1 cellular context compared by ENCODE assay signal in the genomic region with DNA sequence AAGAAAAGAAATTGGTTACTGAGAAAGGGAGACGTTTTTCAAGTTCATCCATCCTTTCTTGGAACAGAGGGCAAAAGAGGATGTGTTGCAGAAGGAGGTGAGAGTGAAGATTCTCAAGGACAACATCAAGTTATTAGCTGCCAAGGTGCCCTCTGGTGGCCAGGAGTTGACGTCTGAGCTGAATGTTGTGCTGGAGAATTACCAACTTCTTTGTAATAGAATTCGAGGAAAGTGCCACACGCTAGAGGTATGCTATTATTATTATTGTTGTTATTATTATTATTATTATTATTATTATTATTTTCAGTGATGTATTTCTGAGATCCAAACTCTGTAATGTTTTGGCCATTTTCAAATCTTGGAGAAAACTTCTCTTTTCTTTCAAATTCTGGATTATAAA.
A peak's percentile ranks its signal among the peaks of the same experiment; 100 is the strongest.
TF ChIP-seq lines count a peak whose summit lies in the region.

No MANE protein-coding gene starts in this region.

TF ChIP-seq in K562, 482 proteins besides CTCF, POLR2A, EP300 and RAD21 (continued from another document):
- TF ChIP-seq, protein P1, sequence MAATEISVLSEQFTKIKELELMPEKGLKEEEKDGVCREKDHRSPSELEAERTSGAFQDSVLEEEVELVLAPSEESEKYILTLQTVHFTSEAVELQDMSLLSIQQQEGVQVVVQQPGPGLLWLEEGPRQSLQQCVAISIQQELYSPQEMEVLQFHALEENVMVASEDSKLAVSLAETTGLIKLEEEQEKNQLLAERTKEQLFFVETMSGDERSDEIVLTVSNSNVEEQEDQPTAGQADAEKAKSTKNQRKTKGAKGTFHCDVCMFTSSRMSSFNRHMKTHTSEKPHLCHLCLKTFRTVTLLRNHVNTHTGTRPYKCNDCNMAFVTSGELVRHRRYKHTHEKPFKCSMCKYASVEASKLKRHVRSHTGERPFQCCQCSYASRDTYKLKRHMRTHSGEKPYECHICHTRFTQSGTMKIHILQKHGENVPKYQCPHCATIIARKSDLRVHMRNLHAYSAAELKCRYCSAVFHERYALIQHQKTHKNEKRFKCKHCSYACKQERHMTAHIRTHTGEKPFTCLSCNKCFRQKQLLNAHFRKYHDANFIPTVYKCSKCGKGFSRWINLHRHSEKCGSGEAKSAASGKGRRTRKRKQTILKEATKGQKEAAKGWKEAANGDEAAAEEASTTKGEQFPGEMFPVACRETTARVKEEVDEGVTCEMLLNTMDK (IDR thresholded peaks at IDR 0.05; ENCODE audit: borderline replicate concordance, insufficient read depth, low read depth, low read length, poor library complexity, severe bottlenecking) = peak; percentile 21
- TF ChIP-seq SMC3 (conservative IDR thresholded peaks at IDR 0.05; ENCODE audit: insufficient read depth, low read depth, low read length) (peak; percentile 54), SAFB2 (IDR thresholded peaks at IDR 0.05; ENCODE audit: borderline replicate concordance, low read depth, low read length, severe bottlenecking) (no peak), CREBBP (IDR thresholded peaks at IDR 0.05; ENCODE audit: low read depth, low read length) (no peak), BCOR (IDR thresholded peaks at IDR 0.05) (no peak)
- TF ChIP-seq, protein P2, sequence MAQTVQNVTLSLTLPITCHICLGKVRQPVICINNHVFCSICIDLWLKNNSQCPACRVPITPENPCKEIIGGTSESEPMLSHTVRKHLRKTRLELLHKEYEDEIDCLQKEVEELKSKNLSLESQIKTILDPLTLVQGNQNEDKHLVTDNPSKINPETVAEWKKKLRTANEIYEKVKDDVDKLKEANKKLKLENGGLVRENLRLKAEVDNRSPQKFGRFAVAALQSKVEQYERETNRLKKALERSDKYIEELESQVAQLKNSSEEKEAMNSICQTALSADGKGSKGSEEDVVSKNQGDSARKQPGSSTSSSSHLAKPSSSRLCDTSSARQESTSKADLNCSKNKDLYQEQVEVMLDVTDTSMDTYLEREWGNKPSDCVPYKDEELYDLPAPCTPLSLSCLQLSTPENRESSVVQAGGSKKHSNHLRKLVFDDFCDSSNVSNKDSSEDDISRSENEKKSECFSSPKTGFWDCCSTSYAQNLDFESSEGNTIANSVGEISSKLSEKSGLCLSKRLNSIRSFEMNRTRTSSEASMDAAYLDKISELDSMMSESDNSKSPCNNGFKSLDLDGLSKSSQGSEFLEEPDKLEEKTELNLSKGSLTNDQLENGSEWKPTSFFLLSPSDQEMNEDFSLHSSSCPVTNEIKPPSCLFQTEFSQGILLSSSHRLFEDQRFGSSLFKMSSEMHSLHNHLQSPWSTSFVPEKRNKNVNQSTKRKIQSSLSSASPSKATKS (CRISPR knock-in tag; IDR thresholded peaks at IDR 0.05) = no peak
